Comparison of ENCODE assay signal across 13 cellular contexts in the genomic region with DNA sequence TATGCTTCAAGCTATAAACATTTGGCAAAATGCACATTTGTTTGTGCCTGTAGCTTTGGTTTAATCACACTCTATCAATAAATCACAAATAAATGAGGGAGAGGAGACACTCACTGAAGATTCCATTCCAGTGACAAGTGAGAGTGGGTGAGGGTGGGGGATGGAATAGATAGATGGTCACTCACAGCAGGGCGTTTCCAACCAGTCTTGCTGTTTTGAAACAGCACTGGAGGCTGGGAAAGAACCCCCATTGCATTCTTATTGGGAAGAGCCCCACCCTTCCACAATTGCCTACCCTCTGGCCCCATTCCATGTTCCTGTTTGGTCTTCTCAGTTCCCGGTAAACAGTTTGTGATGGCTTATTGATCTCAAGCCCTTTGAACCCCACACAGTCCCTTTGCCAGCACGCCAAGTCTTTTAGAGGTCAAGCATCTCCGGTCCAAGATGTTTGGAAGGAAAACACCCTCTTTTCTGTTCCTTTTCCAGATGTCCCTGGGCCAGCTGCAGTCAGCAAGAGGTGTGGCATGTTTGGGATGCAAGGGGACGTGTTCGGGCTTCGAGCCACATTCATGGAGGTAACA. TPM values are rescaled to one million over a fixed set of nuclear protein-coding genes. Genes with fewer than 3 reads are reported as not detected.
DNase-seq lines count a peak whose midpoint lies in the region; ATAC-seq and TF ChIP-seq lines count a peak whose summit lies in the region.
"Had no signal": no experiment of that assay in that cellular context is flagged by ENCODE, and none has a peak within 500 bp of the region (broad histone marks: within the 10 kb centered on the region; RNA-seq: fewer than 3 reads in every experiment).

No MANE protein-coding gene starts in this region.

- peaks cover 74 to 85% of the 10 kb centered on the region in 2 donors for H3K4me1 ChIP-seq in gastrocnemius medialis

- H3K27ac ChIP-seq in gastrocnemius medialis: peak overlapping the region; percentile 30 to 95 (median 91)

- no peak overlapping the region for H3K4me3 ChIP-seq in BJ (ENCODE audit: low read depth, low read length)
- no peak overlapping the region for H3K4me3 ChIP-seq in gastrocnemius medialis
- H3K4me3 ChIP-seq: transverse colon had no signal

- H3K27me3 ChIP-seq in BJ (ENCODE audit: control insufficient read depth, insufficient read depth, low read length) (no peaks in the 10 kb centered on the region), gastrocnemius medialis (no peaks in the 10 kb centered on the region)
- H3K27me3 ChIP-seq: transverse colon had no signal

- TF ChIP-seq POLR2A in gastrocnemius medialis (IDR thresholded peaks at IDR 0.05): no peak

- intact Hi-C loops in left ventricle myocardium superior (cut with micrococcal nuclease): no loop called here
- intact Hi-C loops in gastrocnemius medialis (cut with DNase I; ENCODE audit: low total_unique reads): no loop called here

- in situ Hi-C loops in gastrocnemius medialis (cut with MboI; ENCODE audit: low sequenced_read_pairs in 4 of 4): no loop called here

- H3K36me3 ChIP-seq in BJ (ENCODE audit: control insufficient read depth, insufficient read depth, low read length): peaks cover 15% of the 10 kb centered on the region
- peaks cover 2 to 12% of the 10 kb centered on the region in 2 donors for H3K36me3 ChIP-seq in gastrocnemius medialis
- H3K36me3 ChIP-seq: transverse colon had no signal

- no peak for TF ChIP-seq CTCF in BJ (IDR thresholded peaks at IDR 0.05; ENCODE audit: insufficient read depth, low read depth, low read length)
- TF ChIP-seq CTCF in gastrocnemius medialis (IDR thresholded peaks at IDR 0.05 in 4 of 5, conservative IDR thresholded peaks at IDR 0.05 in 1 of 5): no peak

- DNase-seq in BJ (ENCODE audit: low read depth) (peak; percentile 97), left ventricle myocardium superior (no peak), gastrocnemius medialis (peak in 1 of 2 donors; percentile 64), SHP77 treated with DMSO at 0.1 percent for 48 hours (lab: John Stamatoyannopoulos, UW) (no peak)
- DNase-seq: activated CD4-positive, alpha-beta T cell treated with anti-CD3 and anti-CD28 coated beads, Interleukin-2, amount 50 U/mL, for 4 hours; activated effector memory CD4-positive, alpha-beta T cell treated with Interleukin-2 at 50 U/mL for 16 hours; C1 segment of cervical spinal cord; NCI-H187; transverse colon had no signal

- H3K9me3 ChIP-seq in gastrocnemius medialis: no peaks in the 10 kb centered on the region
- H3K9me3 ChIP-seq: transverse colon had no signal

- CTCF ChIA-PET in BJ (lab: Yijun Ruan, JAX): no interaction called here

- peak; percentile 13; the same call in 1 of the 3 replicates for ATAC-seq in SK-N-SH treated with all-trans-retinoic acid at 6 μM for 48 hours
- ATAC-seq in left ventricle myocardium superior: peak; percentile 56
- ATAC-seq in gastrocnemius medialis: peak; percentile 38 to 58
- no peak for ATAC-seq in HG02798 (IDR thresholded peaks at IDR 0.05; ENCODE audit: poor library complexity, unreplicated experiment)
- no peak for ATAC-seq in GM18520 (IDR thresholded peaks at IDR 0.05; ENCODE audit: unreplicated experiment)
- ATAC-seq in GM18858 (IDR thresholded peaks at IDR 0.05; ENCODE audit: unreplicated experiment): no peak

- POLR2A ChIA-PET in BJ (lab: Charles Lee): interaction anchor here (0.5 to 0.7 kb wide), 6 partner anchors 24 to 90 kb away, joined by 3 to 4 read pairs (median 4); partner anchors contain the start of gene LMCD1

TF ChIP-seq in SK-N-SH treated with all-trans-retinoic acid at 6 μM for 48 hours, 23 proteins besides CTCF, POLR2A, EP300 and RAD21:
- TF ChIP-seq ISL1 (CRISPR knock-in tag; IDR thresholded peaks at IDR 0.05) (0 out of 2 replicates have a peak, but pooled peaks have one; percentile 20), PPARA (CRISPR knock-in tag; IDR thresholded peaks at IDR 0.05; ENCODE audit: borderline replicate concordance) (no peak), ZFP3 (CRISPR knock-in tag; IDR thresholded peaks at IDR 0.05) (no peak), SNAI2 (CRISPR knock-in tag; IDR thresholded peaks at IDR 0.05) (no peak)

RNA-seq across cellular contexts. Expression of gene LMCD1, which starts 30.7 kb away (rescaled TPM):
- polyA plus RNA-seq in BJ (2011; rRNA removed): 157 and 168 TPM in 2 replicates
- 62.4 and 83.3 TPM in 2 replicates for polyA minus RNA-seq in BJ (2011; rRNA and poly(A)+ RNA removed)
- total RNA-seq in left ventricle myocardium superior (37.9 TPM), gastrocnemius medialis (100 to 1,000 TPM in 3 of 4 donors, 10 to 100 TPM in 1; 96.0 to 581 (median 167) TPM)

Comparison
In these comparisons a context has a peak if more than half of its experiments do, and no peak if none do; other contexts are left out.
1. ATAC-seq: peak in SK-N-SH treated with all-trans-retinoic acid at 6 μM for 48 hours (single experiment), left ventricle myocardium superior (single experiment) and gastrocnemius medialis (2 of 2); none in HG02798 (single experiment), GM18520 (single experiment) and GM18858 (single experiment).